17 cellular contexts compared by ENCODE assay signal in the genomic region with DNA sequence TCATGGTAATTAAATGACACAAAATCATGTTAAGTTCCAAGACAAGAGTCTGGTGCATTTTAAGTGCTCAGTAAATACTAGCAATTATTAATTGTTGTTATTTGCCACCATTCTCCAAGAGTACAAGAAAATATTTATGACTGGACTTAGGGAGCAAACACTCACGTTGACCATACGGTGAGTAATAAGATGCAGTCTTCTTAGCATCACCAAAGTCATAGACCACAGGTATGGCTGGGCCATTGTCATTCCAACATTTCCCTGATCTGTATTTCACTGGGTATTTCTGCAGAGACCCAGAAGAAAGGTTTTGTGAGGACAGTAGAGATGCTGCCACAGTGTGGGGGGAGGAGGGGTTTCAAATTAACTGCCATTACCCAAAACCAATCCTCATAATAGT. TPM values are rescaled to one million over a fixed set of nuclear protein-coding genes. Genes with fewer than 3 reads are reported as not detected.
A peak's percentile ranks its signal among the peaks of the same experiment; 100 is the strongest.
DNase-seq lines count a peak whose midpoint lies in the region; ATAC-seq, FAIRE-seq and TF ChIP-seq lines count a peak whose summit lies in the region.
"Had no signal": no experiment of that assay in that cellular context is flagged by ENCODE, and none has a peak within 500 bp of the region (broad histone marks: within the 10 kb centered on the region; RNA-seq: fewer than 3 reads in every experiment).

No MANE protein-coding gene starts in this region.

- TF ChIP-seq POLR2A in upper lobe of left lung (IDR thresholded peaks at IDR 0.05) = no peak

- H3K4me3 ChIP-seq in HUES48 (ENCODE audit: low read depth, low read length) (no peak overlapping the region), astrocyte (ENCODE audit: insufficient read depth, low read depth, low read length) (no peak overlapping the region), upper lobe of left lung (peak overlapping the region in 3 of 4 donors; percentile 0 to 22 (median 9)), right cardiac atrium (ENCODE audit: low read length) (no peak overlapping the region)
- H3K4me3 ChIP-seq: BLaER1, Peyer's patch had no signal

- H3K79me2 ChIP-seq in astrocyte (ENCODE audit: insufficient read depth, low read length) = no peaks in the 10 kb centered on the region

- TF ChIP-seq CTCF in astrocyte (IDR thresholded peaks at IDR 0.05; ENCODE audit: insufficient read depth, low read depth, low read length) (no peak), upper lobe of left lung (IDR thresholded peaks at IDR 0.05) (no peak)

- H3K9ac ChIP-seq in HUES48 (ENCODE audit: low read depth, low read length) = no peak overlapping the region
- H3K9ac ChIP-seq in astrocyte (ENCODE audit: low read length) = no peak overlapping the region
- H3K9ac ChIP-seq: BLaER1 had no signal

- no peak for ATAC-seq in upper lobe of left lung (ENCODE audit: low FRiP score in 2 of 2)
- ATAC-seq in right cardiac atrium = no peak

- peak overlapping the region; percentile 66 for H3K27ac Mint-ChIP-seq in astrocyte (ENCODE audit: unreplicated experiment)
- H3K27ac Mint-ChIP-seq in activated T-cell treated with anti-CD3 and anti-CD28 coated beads, Interleukin-2, amount 50 U/mL, for 24 hours = no peak overlapping the region

- peaks cover 10% of the 10 kb centered on the region for H3K27me3 Mint-ChIP-seq in astrocyte (ENCODE audit: low read depth, unreplicated experiment)
- no peaks in the 10 kb centered on the region for H3K27me3 Mint-ChIP-seq in activated T-cell treated with anti-CD3 and anti-CD28 coated beads, Interleukin-2, amount 50 U/mL, for 24 hours
- H3K27me3 Mint-ChIP-seq: CD4-positive, alpha-beta memory T cell had no signal

- H3K4me1 Mint-ChIP-seq in astrocyte (ENCODE audit: low read depth, unreplicated experiment) = peaks cover 30% of the 10 kb centered on the region
- peaks cover 10% of the 10 kb centered on the region for H3K4me1 Mint-ChIP-seq in activated T-cell treated with anti-CD3 and anti-CD28 coated beads, Interleukin-2, amount 50 U/mL, for 24 hours (ENCODE audit: low read depth)

- no peak overlapping the region for H3K4me2 ChIP-seq in astrocyte (ENCODE audit: low read length)
- H3K4me2 ChIP-seq: BLaER1 had no signal

- H3K9me3 ChIP-seq in HUES48 (ENCODE audit: control insufficient read depth, insufficient read depth, low read length) (no peaks in the 10 kb centered on the region), astrocyte (ENCODE audit: insufficient read depth, low read depth, low read length) (no peaks in the 10 kb centered on the region), upper lobe of left lung (no peaks in the 10 kb centered on the region), right cardiac atrium (ENCODE audit: control insufficient read depth, low read length) (no peaks in the 10 kb centered on the region)
- H3K9me3 ChIP-seq: Peyer's patch had no signal

- TF ChIP-seq EP300 in upper lobe of left lung (IDR thresholded peaks at IDR 0.05) = no peak

- no peak overlapping the region for H2AFZ ChIP-seq in astrocyte (ENCODE audit: low read depth, low read length)

- H3K4me3 Mint-ChIP-seq in astrocyte (ENCODE audit: unreplicated experiment) = no peak overlapping the region
- H3K4me3 Mint-ChIP-seq in activated T-cell treated with anti-CD3 and anti-CD28 coated beads, Interleukin-2, amount 50 U/mL, for 24 hours = no peak overlapping the region
- H3K4me3 Mint-ChIP-seq: CD4-positive, alpha-beta memory T cell had no signal

- intact Hi-C loops in right cardiac atrium (cut with DNase I) = loop anchor here (5.0 to 10.0 kb wide), 4 partner anchors 113 to 225 kb away; no protein-coding TSS in a partner anchor

- H3K9me3 Mint-ChIP-seq in astrocyte (ENCODE audit: unreplicated experiment) = no peaks in the 10 kb centered on the region
- H3K9me3 Mint-ChIP-seq in activated T-cell treated with anti-CD3 and anti-CD28 coated beads, Interleukin-2, amount 50 U/mL, for 24 hours = no peaks in the 10 kb centered on the region

- H3K4me1 ChIP-seq in HUES48 (ENCODE audit: control insufficient read depth, insufficient read depth, low read length) = peaks cover 15% of the 10 kb centered on the region
- H3K4me1 ChIP-seq in astrocyte (ENCODE audit: insufficient read depth, low read length) = no peaks in the 10 kb centered on the region
- no peaks in the 10 kb centered on the region for H3K4me1 ChIP-seq in upper lobe of left lung
- H3K4me1 ChIP-seq in right cardiac atrium (ENCODE audit: control insufficient read depth, insufficient read depth, low read length) = peaks cover 8% of the 10 kb centered on the region

- FAIRE-seq in astrocyte (lab: Jason Lieb, UNC) = no peak
- FAIRE-seq: H54 had no signal

- peak overlapping the region; percentile 67 for H3K27ac ChIP-seq in HUES48 (ENCODE audit: low read depth, low read length)
- no peak overlapping the region for H3K27ac ChIP-seq in astrocyte (ENCODE audit: low read depth, low read length)
- peak overlapping the region in 1 of 4 donors; percentile 70 for H3K27ac ChIP-seq in upper lobe of left lung
- H3K27ac ChIP-seq in right cardiac atrium (ENCODE audit: low read length) = no peak overlapping the region

- no peaks in the 10 kb centered on the region for H4K20me1 ChIP-seq in astrocyte (ENCODE audit: insufficient read depth, low read length)
- H4K20me1 ChIP-seq: BLaER1 had no signal

- WGBS in upper lobe of left lung, 2 donors = 71 to 90% methylated on average over 2 of the region's 2 CpGs
- 91% methylated on average over 2 of the region's 2 CpGs for WGBS in right cardiac atrium

- H3K36me3 ChIP-seq in HUES48 (ENCODE audit: control insufficient read depth, insufficient read depth, low read length) (no peaks in the 10 kb centered on the region), astrocyte (ENCODE audit: insufficient read depth, low read length) (no peaks in the 10 kb centered on the region), upper lobe of left lung (no peaks in the 10 kb centered on the region)
- H3K36me3 ChIP-seq: BLaER1, Peyer's patch had no signal

- DNase-seq in astrocyte (ENCODE audit: low read depth) (no peak), kidney tubule cell (ENCODE audit: low spot score) (peak; percentile 62), upper lobe of left lung (no peak), right cardiac atrium (no peak)
- no peak for DNase-seq in activated T-cell treated with anti-CD3 and anti-CD28 coated beads, Interleukin-2, amount 50 U/mL, for 24 hours
- no peak for DNase-seq in activated CD4-positive, alpha-beta T cell treated with anti-CD3 and anti-CD28 coated beads, Interleukin-2, amount 50 U/mL, for 1 hour
- DNase-seq: CD4-positive, alpha-beta memory T cell; NCI-H1417 treated with DMSO at 0.1 percent for 48 hours; NCI-H2171; NCI-H446 had no signal

- no peaks in the 10 kb centered on the region for H3K36me3 Mint-ChIP-seq in astrocyte (ENCODE audit: low read depth, unreplicated experiment)
- no peaks in the 10 kb centered on the region for H3K36me3 Mint-ChIP-seq in activated T-cell treated with anti-CD3 and anti-CD28 coated beads, Interleukin-2, amount 50 U/mL, for 24 hours (ENCODE audit: low read depth)
- H3K36me3 Mint-ChIP-seq: CD4-positive, alpha-beta memory T cell had no signal

- H3K27me3 ChIP-seq in HUES48 (ENCODE audit: control insufficient read depth, insufficient read depth, low read length) (no peaks in the 10 kb centered on the region), astrocyte (ENCODE audit: insufficient read depth, low read length) (no peaks in the 10 kb centered on the region), upper lobe of left lung (no peaks in the 10 kb centered on the region), right cardiac atrium (ENCODE audit: control insufficient read depth, insufficient read depth) (no peaks in the 10 kb centered on the region)
- H3K27me3 ChIP-seq: BLaER1, Peyer's patch had no signal

RNA-seq across cellular contexts. Expression of a gene that starts 4.7 kb away (rescaled TPM):
- not detected in 2 replicates for total RNA-seq in astrocyte
- 10 to 100 TPM; 21.4 to 63.8 (median 38.8) TPM for total RNA-seq in upper lobe of left lung
- 1 to 10 TPM in 2 of 4 donors, under 1 TPM in 2; 0.58 to 2.1 (median 0.94) TPM for total RNA-seq in right cardiac atrium
- 0.88 TPM for polyA plus RNA-seq in right cardiac atrium
- total RNA-seq: A673; Calu3; CD4-positive, alpha-beta memory T cell; MCF 10A had no signal
- polyA plus RNA-seq: CD4-positive, alpha-beta memory T cell had no signal

Comparison
In these comparisons a context has a peak if more than half of its experiments do, and no peak if none do; other contexts are left out.
1. H3K4me3 ChIP-seq: peak in upper lobe of left lung (3 of 4); none in HUES48 (single experiment), astrocyte (single experiment) and right cardiac atrium (single experiment).
2. RNA of a gene that starts 4.7 kb away (total RNA-seq): 21.4 to 63.8 TPM in upper lobe of left lung; 0.58 to 2.1 TPM in right cardiac atrium and not detected in astrocyte; every median in the first group is over 4 times any median in the second.